22 cellular contexts compared by ENCODE assay signal in the genomic region with DNA sequence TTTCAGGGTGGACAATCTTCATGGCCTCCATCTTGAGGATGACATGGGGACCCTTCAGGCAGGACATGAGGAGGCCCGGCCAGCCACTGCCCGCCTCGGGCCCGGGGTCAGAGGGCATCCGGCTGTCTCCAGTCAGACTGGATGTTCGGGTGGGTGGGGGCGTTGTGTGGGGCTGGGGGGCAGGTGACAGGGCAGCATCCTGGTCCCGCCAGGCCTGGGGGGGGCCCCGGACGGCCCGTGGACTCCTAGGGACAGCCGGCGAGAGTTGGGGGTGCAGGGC. TPM values are rescaled to one million over a fixed set of nuclear protein-coding genes. Genes with fewer than 3 reads are reported as not detected.
DNase-seq lines count a peak whose midpoint lies in the region; ATAC-seq and TF ChIP-seq lines count a peak whose summit lies in the region.
"Had no signal": no experiment of that assay in that cellular context is flagged by ENCODE, and none has a peak within 500 bp of the region (broad histone marks: within the 10 kb centered on the region; RNA-seq: fewer than 3 reads in every experiment).

No MANE protein-coding gene starts in this region.

- H3K4me1 ChIP-seq in left ventricle myocardium inferior: peaks cover 60% of the 10 kb centered on the region
- H3K4me1 ChIP-seq in hepatocyte (ENCODE audit: insufficient read depth): peaks cover 34% of the 10 kb centered on the region
- H3K4me1 ChIP-seq in naive thymus-derived CD4-positive, alpha-beta T cell (ENCODE audit: control insufficient read depth in 2 of 2, insufficient read depth in 2 of 2, low read length in 2 of 2): peaks cover 5% of the 10 kb centered on the region in 2 donors

- H3K4me3 ChIP-seq in left ventricle myocardium inferior: peak overlapping the region; percentile 68
- H3K4me3 ChIP-seq in hepatocyte: no peak overlapping the region
- no peak overlapping the region for H3K4me3 ChIP-seq in naive thymus-derived CD4-positive, alpha-beta T cell (ENCODE audit: low read length)
- H3K4me3 ChIP-seq: mucosa of descending colon had no signal

- H3K27ac Mint-ChIP-seq in activated CD8-positive, alpha-beta T cell treated with anti-CD3 and anti-CD28 coated beads, Interleukin-2, amount 10 ng/mL, durations not matched to agents 7 days and 5 days: no peak overlapping the region
- H3K27ac Mint-ChIP-seq in naive thymus-derived CD4-positive, alpha-beta T cell: no peak overlapping the region
- H3K27ac Mint-ChIP-seq: CD4-positive, CD25-positive, alpha-beta regulatory T cell had no signal

- H3K27me3 Mint-ChIP-seq in activated CD8-positive, alpha-beta T cell treated with anti-CD3 and anti-CD28 coated beads, Interleukin-2, amount 10 ng/mL, durations not matched to agents 7 days and 5 days (ENCODE audit: low read depth): no peaks in the 10 kb centered on the region
- no peaks in the 10 kb centered on the region for H3K27me3 Mint-ChIP-seq in naive thymus-derived CD4-positive, alpha-beta T cell
- H3K27me3 Mint-ChIP-seq: CD4-positive, CD25-positive, alpha-beta regulatory T cell had no signal

- TF ChIP-seq CTCF in left ventricle myocardium inferior (IDR thresholded peaks at IDR 0.05; ENCODE audit: borderline replicate concordance) (no peak), hepatocyte (IDR thresholded peaks at IDR 0.05; ENCODE audit: poor library complexity) (no peak)

- POLR2A ChIA-PET in activated CD8-positive, alpha-beta T cell treated with anti-CD3 and anti-CD28 coated beads, Interleukin-2, amount 10 ng/mL, durations not matched to agents 7 days and 5 days (lab: Charles Lee): interaction anchor here (2.1 kb wide), 1 partner anchor 19 kb away, joined by 6 read pairs; a partner anchor contains a TSS
- POLR2A ChIA-PET in naive thymus-derived CD4-positive, alpha-beta T cell (lab: Charles Lee): interaction anchor here (0.9 to 4.9 kb wide), 2 partner anchors 15 to 20 kb away, joined by 3 to 42 read pairs; a partner anchor contains a TSS

- no peaks in the 10 kb centered on the region for H3K9me3 ChIP-seq in left ventricle myocardium inferior (replicated peaks)
- no peaks in the 10 kb centered on the region for H3K9me3 ChIP-seq in hepatocyte (ENCODE audit: low read depth)
- H3K9me3 ChIP-seq in naive thymus-derived CD4-positive, alpha-beta T cell (ENCODE audit: control insufficient read depth in 2 of 3, low read length in 3 of 3): no peaks in the 10 kb centered on the region
- H3K9me3 ChIP-seq: ascending aorta, mucosa of descending colon, SK-N-SH had no signal

- H4K20me1 ChIP-seq in hepatocyte (ENCODE audit: insufficient read depth, poor library complexity, severe bottlenecking): no peaks in the 10 kb centered on the region

- WGBS in hepatocyte (ENCODE audit: low lambda C conversion rate, missing lambda C conversion rate): 91% methylated on average over 6 of the region's 13 CpGs

- H3K79me2 ChIP-seq in hepatocyte: no peaks in the 10 kb centered on the region

- intact Hi-C loops in left ventricle myocardium inferior (cut with micrococcal nuclease) (no loop called here), Right ventricle myocardium inferior (cut with DNase I) (loop anchor here (5.0 kb wide), 1 partner anchor 429 kb away; a partner anchor contains a TSS)
- intact Hi-C loops in naive thymus-derived CD4-positive, alpha-beta T cell (cut with micrococcal nuclease): loop anchor here in 1 of 2 donors (5.0 to 10.0 kb wide), 2 partner anchors 276 to 674 kb away; a partner anchor contains a TSS

- CTCF ChIA-PET in activated CD8-positive, alpha-beta T cell treated with anti-CD3 and anti-CD28 coated beads, Interleukin-2, amount 10 ng/mL, durations not matched to agents 7 days and 5 days (lab: Charles Lee): no interaction called here
- CTCF ChIA-PET in naive thymus-derived CD4-positive, alpha-beta T cell (lab: Charles Lee): interaction anchor here (0.6 kb wide), 1 partner anchor 196 kb away, joined by 3 read pairs; no protein-coding TSS in a partner anchor

- no peaks in the 10 kb centered on the region for H3K9me2 ChIP-seq in hepatocyte (replicated peaks; ENCODE audit: insufficient read depth)
- H3K9me2 ChIP-seq: SK-N-SH had no signal

- H3K9me3 Mint-ChIP-seq in activated CD8-positive, alpha-beta T cell treated with anti-CD3 and anti-CD28 coated beads, Interleukin-2, amount 10 ng/mL, durations not matched to agents 7 days and 5 days (ENCODE audit: insufficient read depth): no peaks in the 10 kb centered on the region
- no peaks in the 10 kb centered on the region for H3K9me3 Mint-ChIP-seq in naive thymus-derived CD4-positive, alpha-beta T cell
- H3K9me3 Mint-ChIP-seq: CD4-positive, CD25-positive, alpha-beta regulatory T cell had no signal

- peaks cover 16% of the 10 kb centered on the region for H3K4me1 Mint-ChIP-seq in activated CD8-positive, alpha-beta T cell treated with anti-CD3 and anti-CD28 coated beads, Interleukin-2, amount 10 ng/mL, durations not matched to agents 7 days and 5 days (ENCODE audit: low read depth)
- peaks cover 0 to 11% (median 2%) of the 10 kb centered on the region in 7 donors for H3K4me1 Mint-ChIP-seq in naive thymus-derived CD4-positive, alpha-beta T cell

- no peaks in the 10 kb centered on the region for H3K36me3 Mint-ChIP-seq in activated CD8-positive, alpha-beta T cell treated with anti-CD3 and anti-CD28 coated beads, Interleukin-2, amount 10 ng/mL, durations not matched to agents 7 days and 5 days (ENCODE audit: low read depth)
- no peaks in the 10 kb centered on the region for H3K36me3 Mint-ChIP-seq in naive thymus-derived CD4-positive, alpha-beta T cell
- H3K36me3 Mint-ChIP-seq: CD4-positive, CD25-positive, alpha-beta regulatory T cell had no signal

- no peak for ATAC-seq in Right ventricle myocardium inferior
- no peak for ATAC-seq in activated CD8-positive, alpha-beta T cell treated with anti-CD3 and anti-CD28 coated beads, Interleukin-2, amount 10 ng/mL, durations not matched to agents 7 days and 5 days
- no peak for ATAC-seq in naive thymus-derived CD4-positive, alpha-beta T cell
- ATAC-seq: activated CD4-positive, CD25-positive, alpha-beta regulatory T cell treated with anti-CD3 and anti-CD28 coated beads, Interleukin-2, amount 50 U/mL, for 24 hours; left ventricle myocardium superior; mucosa of descending colon had no signal

- DNase-seq in left ventricle myocardium inferior: no peak
- no peak for DNase-seq in Right ventricle myocardium inferior (ENCODE audit: missing footprints)
- DNase-seq in activated CD8-positive, alpha-beta T cell treated with anti-CD3 and anti-CD28 coated beads, Interleukin-2, amount 10 ng/mL, durations not matched to agents 7 days and 5 days: no peak
- DNase-seq in hepatocyte (ENCODE audit: low spot score): no peak
- no peak for DNase-seq in KBM-7
- DNase-seq in glomerular visceral epithelial cell (ENCODE audit: extremely low spot score): no peak
- no peak for DNase-seq in naive thymus-derived CD4-positive, alpha-beta T cell
- DNase-seq: activated gamma-delta T cell treated with Interleukin-2 at 50 U/mL for 16 hours; CD4-positive, CD25-positive, alpha-beta regulatory T cell; GF-D8; left ventricle myocardium superior; stimulated activated CD4-positive, alpha-beta T cell treated with anti-CD3 and anti-CD28 coated beads, Interleukin-4, amount 100 ng/mL, for 24 hours; T-helper 9 cell had no signal

- in situ Hi-C loops in KBM-7 (cut with MboI; ENCODE audit: low pct_unique_long_range_greater_than_20kb, low sequenced_read_pairs): no loop called here

- no peak overlapping the region for H2AFZ ChIP-seq in hepatocyte

- H3K4me3 Mint-ChIP-seq in activated CD8-positive, alpha-beta T cell treated with anti-CD3 and anti-CD28 coated beads, Interleukin-2, amount 10 ng/mL, durations not matched to agents 7 days and 5 days: peak overlapping the region; percentile 55
- peak overlapping the region in 4 of 10 donors; percentile 38 to 66 (median 48) for H3K4me3 Mint-ChIP-seq in naive thymus-derived CD4-positive, alpha-beta T cell

- H3K4me2 ChIP-seq in hepatocyte: peak overlapping the region; percentile 93

- H3K36me3 ChIP-seq in left ventricle myocardium inferior (peaks cover 6% of the 10 kb centered on the region), hepatocyte (replicated peaks; ENCODE audit: insufficient read depth, low read depth) (no peaks in the 10 kb centered on the region)
- peaks cover 0 to 6% (median 0%) of the 10 kb centered on the region in 3 experiments for H3K36me3 ChIP-seq in naive thymus-derived CD4-positive, alpha-beta T cell (ENCODE audit: control insufficient read depth in 2 of 3, insufficient read depth in 3 of 3, low read length in 3 of 3)
- H3K36me3 ChIP-seq: ascending aorta had no signal

- H3K27ac ChIP-seq in left ventricle myocardium inferior (replicated peaks) (peak overlapping the region; percentile 84), hepatocyte (no peak overlapping the region)
- H3K27ac ChIP-seq in naive thymus-derived CD4-positive, alpha-beta T cell (ENCODE audit: low read depth, low read length): no peak overlapping the region
- H3K27ac ChIP-seq: ascending aorta, HL-60 had no signal

- no peaks in the 10 kb centered on the region for H3K27me3 ChIP-seq in left ventricle myocardium inferior (ENCODE audit: low read depth)
- no peaks in the 10 kb centered on the region for H3K27me3 ChIP-seq in hepatocyte
- H3K27me3 ChIP-seq in naive thymus-derived CD4-positive, alpha-beta T cell (ENCODE audit: control insufficient read depth in 2 of 2, insufficient read depth in 2 of 2, low read length in 2 of 2): no peaks in the 10 kb centered on the region
- H3K27me3 ChIP-seq: ascending aorta had no signal

RNA-seq across cellular contexts. Expression of a gene that starts 1.0 kb away (rescaled TPM):
- total RNA-seq in left ventricle myocardium inferior: 31.5 TPM
- total RNA-seq in Right ventricle myocardium inferior: 26.0 TPM
- 1 to 10 TPM; 3.6 to 4.5 TPM for total RNA-seq in activated CD8-positive, alpha-beta T cell treated with anti-CD3 and anti-CD28 coated beads, Interleukin-2, amount 10 ng/mL, durations not matched to agents 7 days and 5 days
- total RNA-seq in hepatocyte: 1.6 and 2.3 TPM in 2 replicates
- 3.3 and 6.6 TPM in 2 replicates for polyA plus RNA-seq in hepatocyte
- 1 to 10 TPM in 4 of 5 experiments, under 1 TPM in 1; 0.85 to 4.3 (median 1.2) TPM for total RNA-seq in naive thymus-derived CD4-positive, alpha-beta T cell
- not detected for polyA plus RNA-seq in naive thymus-derived CD4-positive, alpha-beta T cell
- polyA plus RNA-seq: CD4-positive, CD25-positive, alpha-beta regulatory T cell had no signal

RNA-seq across cellular contexts. Expression of a gene that starts 3.9 kb away (rescaled TPM):
- 0.27 TPM for total RNA-seq in left ventricle myocardium inferior
- not detected for total RNA-seq in Right ventricle myocardium inferior
- total RNA-seq in activated CD8-positive, alpha-beta T cell treated with anti-CD3 and anti-CD28 coated beads, Interleukin-2, amount 10 ng/mL, durations not matched to agents 7 days and 5 days: under 1 TPM; 0.42 to 0.50 TPM
- total RNA-seq in hepatocyte: 1.4 and 2.4 TPM in 2 replicates
- polyA plus RNA-seq in hepatocyte: 2.1 and 4.3 TPM in 2 replicates
- total RNA-seq in naive thymus-derived CD4-positive, alpha-beta T cell: under 1 TPM in 3 of 5 experiments, not detected in 2; 0.45 to 0.63 (median 0.46) TPM
- under 1 TPM in 1 of 2 donors, not detected in 1; 0.52 TPM for polyA plus RNA-seq in naive thymus-derived CD4-positive, alpha-beta T cell
- total RNA-seq: ascending aorta; CD4-positive, CD25-positive, alpha-beta regulatory T cell; left ventricle myocardium superior; mucosa of descending colon had no signal
- polyA plus RNA-seq: CD4-positive, CD25-positive, alpha-beta regulatory T cell had no signal

RNA-seq across cellular contexts. Expression of a gene that starts 6.3 kb away (rescaled TPM):
- not detected for total RNA-seq in left ventricle myocardium inferior
- not detected for total RNA-seq in Right ventricle myocardium inferior
- total RNA-seq in activated CD8-positive, alpha-beta T cell treated with anti-CD3 and anti-CD28 coated beads, Interleukin-2, amount 10 ng/mL, durations not matched to agents 7 days and 5 days: not detected
- 0.68 and 1.4 TPM in 2 replicates for total RNA-seq in hepatocyte
- 0.88 and 1.1 TPM in 2 replicates for polyA plus RNA-seq in hepatocyte
- total RNA-seq in naive thymus-derived CD4-positive, alpha-beta T cell: under 1 TPM in 1 of 5 experiments, not detected in 4; 0.12 TPM
- polyA plus RNA-seq in naive thymus-derived CD4-positive, alpha-beta T cell: not detected
- total RNA-seq: ascending aorta; CD4-positive, CD25-positive, alpha-beta regulatory T cell; left ventricle myocardium superior; M059J; mucosa of descending colon; NCI-H460; subcutaneous adipose tissue had no signal
- polyA plus RNA-seq: CD4-positive, CD25-positive, alpha-beta regulatory T cell had no signal

RNA-seq across cellular contexts. Expression of a gene that starts 9.7 kb away (rescaled TPM):
- total RNA-seq in left ventricle myocardium inferior (not detected), Right ventricle myocardium inferior (not detected), hepatocyte (1.8 and 2.7 TPM in 2 replicates)
- total RNA-seq in activated CD8-positive, alpha-beta T cell treated with anti-CD3 and anti-CD28 coated beads, Interleukin-2, amount 10 ng/mL, durations not matched to agents 7 days and 5 days: not detected
- 2.1 and 4.7 TPM in 2 replicates for polyA plus RNA-seq in hepatocyte
- under 1 TPM in 2 of 5 experiments, not detected in 3; 0.16 TPM for total RNA-seq in naive thymus-derived CD4-positive, alpha-beta T cell
- polyA plus RNA-seq in naive thymus-derived CD4-positive, alpha-beta T cell: not detected
- total RNA-seq: ascending aorta; CD4-positive, CD25-positive, alpha-beta regulatory T cell; left ventricle myocardium superior; mucosa of descending colon; NCI-H460; renal cortical epithelial cell; subcutaneous adipose tissue had no signal
- polyA plus RNA-seq: CD4-positive, CD25-positive, alpha-beta regulatory T cell; SK-N-SH had no signal

RNA-seq across cellular contexts. Expression of a gene that starts 15.5 kb away (rescaled TPM):
- total RNA-seq in left ventricle myocardium inferior: 6.5 TPM
- total RNA-seq in Right ventricle myocardium inferior: 5.9 TPM
- 10 to 100 TPM; 44.7 to 45.5 TPM for total RNA-seq in activated CD8-positive, alpha-beta T cell treated with anti-CD3 and anti-CD28 coated beads, Interleukin-2, amount 10 ng/mL, durations not matched to agents 7 days and 5 days
- 4.4 and 7.8 TPM in 2 replicates for total RNA-seq in hepatocyte
- 12.3 and 17.6 TPM in 2 replicates for polyA plus RNA-seq in hepatocyte
- total RNA-seq in naive thymus-derived CD4-positive, alpha-beta T cell: 10 to 100 TPM; 32.2 to 42.0 (median 34.0) TPM
- polyA plus RNA-seq in naive thymus-derived CD4-positive, alpha-beta T cell: 10 to 100 TPM in 1 of 2 donors, 1 to 10 TPM in 1; 4.5 to 10.3 TPM
